ENCODE assay signal across 18 cellular contexts in the genomic region with DNA sequence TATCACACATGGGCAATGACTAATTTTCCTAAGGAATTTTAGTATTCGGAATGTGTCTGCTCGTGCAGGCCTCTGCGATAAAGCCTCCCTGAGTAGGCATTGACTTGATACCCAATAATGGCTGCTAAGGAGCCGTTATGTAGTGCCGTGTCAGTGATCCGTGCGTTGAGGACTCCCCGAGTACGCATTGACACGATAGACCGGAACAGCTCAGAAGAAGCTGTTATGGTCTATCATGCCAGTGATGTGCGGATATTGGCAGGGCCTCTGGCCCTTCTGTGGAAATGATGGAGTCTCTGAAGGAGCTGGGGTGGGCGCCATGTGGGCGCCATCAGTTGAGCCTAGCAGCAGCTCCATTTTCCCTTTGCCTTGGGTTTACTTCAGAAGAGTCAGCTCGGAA.
"Had no signal": no experiment of that assay in that cellular context is flagged by ENCODE, and none has a peak within 500 bp of the region (broad histone marks: within the 10 kb centered on the region; RNA-seq: fewer than 3 reads in every experiment).

No MANE protein-coding gene starts in this region.

- ATAC-seq: left lobe of liver, psoas muscle, right lobe of liver had no signal

- H3K27me3 ChIP-seq: brain microvascular endothelial cell, esophagus squamous epithelium, right lobe of liver, spleen, testis had no signal

- H3K27ac Mint-ChIP-seq: activated CD4-positive, alpha-beta memory T cell treated with anti-CD3 and anti-CD28 coated beads, Interleukin-2, amount 10 ng/mL, durations not matched to agents 7 days and 5 days; activated CD4-positive, alpha-beta T cell treated with anti-CD3 and anti-CD28 coated beads for 36 hours; activated naive CD4-positive, alpha-beta T cell treated with anti-CD3 and anti-CD28 coated beads, Interleukin-2, amount 50 U/mL, for 72 hours had no signal

- H3K4me3 ChIP-seq: esophagus squamous epithelium, psoas muscle, right lobe of liver, testis had no signal

- DNase-seq: activated CD4-positive, alpha-beta memory T cell treated with anti-CD3 and anti-CD28 coated beads, Interleukin-2, amount 10 ng/mL, durations not matched to agents 7 days and 5 days; activated CD4-positive, alpha-beta T cell treated with anti-CD3 and anti-CD28 coated beads for 36 hours; activated effector memory CD4-positive, alpha-beta T cell treated with anti-CD3 and anti-CD28 coated beads, Interleukin-2, amount 50 U/mL, for 16 hours; amniotic stem cell; brain microvascular endothelial cell; esophagus squamous epithelium; foreskin fibroblast; head of caudate nucleus; psoas muscle; right lobe of liver; spleen; stimulated activated CD4-positive, alpha-beta T cell treated with anti-CD3 and anti-CD28 coated beads, Interleukin-1b, Interleukin-23, amount 100 ng/mL, for 48 hours; stimulated activated naive CD4-positive, alpha-beta T cell treated with Interleukin-2 at 50 U/mL for 16 hours; T-helper 9 cell; testis had no signal

- H3K27me3 Mint-ChIP-seq: activated CD4-positive, alpha-beta memory T cell treated with anti-CD3 and anti-CD28 coated beads, Interleukin-2, amount 10 ng/mL, durations not matched to agents 7 days and 5 days; activated CD4-positive, alpha-beta T cell treated with anti-CD3 and anti-CD28 coated beads for 36 hours had no signal

- H3K36me3 Mint-ChIP-seq: activated naive CD4-positive, alpha-beta T cell treated with anti-CD3 and anti-CD28 coated beads, Interleukin-2, amount 50 U/mL, for 72 hours had no signal

- H3K9me3 ChIP-seq: esophagus squamous epithelium, psoas muscle, right lobe of liver, spleen, testis had no signal

- H3K9me3 Mint-ChIP-seq: activated CD4-positive, alpha-beta memory T cell treated with anti-CD3 and anti-CD28 coated beads, Interleukin-2, amount 10 ng/mL, durations not matched to agents 7 days and 5 days; activated naive CD4-positive, alpha-beta T cell treated with anti-CD3 and anti-CD28 coated beads, Interleukin-2, amount 50 U/mL, for 72 hours had no signal

- H3K27ac ChIP-seq: brain microvascular endothelial cell, esophagus squamous epithelium, psoas muscle, right lobe of liver, VCaP had no signal

- H3K4me3 Mint-ChIP-seq: activated CD4-positive, alpha-beta memory T cell treated with anti-CD3 and anti-CD28 coated beads, Interleukin-2, amount 10 ng/mL, durations not matched to agents 7 days and 5 days; activated CD4-positive, alpha-beta T cell treated with anti-CD3 and anti-CD28 coated beads for 36 hours had no signal

- H3K36me3 ChIP-seq: esophagus squamous epithelium, right lobe of liver had no signal
